In the genomic region with DNA sequence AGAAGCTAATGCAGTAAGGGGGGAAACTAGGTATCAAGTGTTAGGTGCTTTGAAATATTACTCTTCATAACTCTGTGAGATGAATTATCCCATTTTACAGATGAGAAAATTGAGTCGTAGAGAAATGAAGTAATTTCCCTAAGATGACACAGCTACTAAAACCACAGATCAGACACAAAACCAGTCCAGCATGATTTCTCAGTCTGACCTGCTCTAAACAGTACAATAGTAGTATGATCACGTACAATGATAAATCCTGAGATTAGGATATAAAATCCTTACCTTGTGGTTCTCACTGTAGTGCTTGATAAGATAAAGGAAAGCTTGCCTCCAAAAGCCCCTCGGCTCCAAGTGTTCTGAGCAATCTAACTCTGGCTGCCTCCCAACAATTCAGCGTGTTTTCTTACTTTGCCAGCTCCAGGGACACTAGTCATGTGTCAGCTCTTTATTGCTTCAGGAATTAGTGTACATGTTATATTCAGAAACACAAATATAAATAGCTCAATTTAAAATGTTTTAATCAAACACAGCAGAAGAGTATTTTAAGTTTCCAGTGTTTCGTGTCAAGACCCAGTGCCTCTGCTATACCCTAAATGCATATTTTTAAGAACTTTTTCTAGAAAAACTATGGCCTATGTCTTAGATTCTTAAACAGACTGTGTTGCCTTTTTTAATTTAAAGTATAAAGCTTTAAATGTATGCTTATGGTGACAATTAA, we compare ENCODE assay signal across 13 cellular contexts.
DNase-seq lines count a peak whose midpoint lies in the region; ATAC-seq, FAIRE-seq and TF ChIP-seq lines count a peak whose summit lies in the region.
"Had no signal": no experiment of that assay in that cellular context is flagged by ENCODE, and none has a peak within 500 bp of the region (broad histone marks: within the 10 kb centered on the region; RNA-seq: fewer than 3 reads in every experiment).

No MANE protein-coding gene starts in this region.

- no peaks in the 10 kb centered on the region for H3K9me3 ChIP-seq in body of pancreas

- intact Hi-C loops in body of pancreas (cut with DNase I): no loop called here

- peaks cover 21% of the 10 kb centered on the region for H3K36me3 Mint-ChIP-seq in nephron (ENCODE audit: low read depth)

- H3K4me3 ChIP-seq in epithelial cell of esophagus (ENCODE audit: low read length): no peak overlapping the region
- no peak overlapping the region for H3K4me3 ChIP-seq in body of pancreas

- peak overlapping the region; percentile 35 to 87 (median 77) for H3K27ac Mint-ChIP-seq in nephron

- H3K27ac ChIP-seq in body of pancreas: no peak overlapping the region

- FAIRE-seq in GM12892 (lab: Jason Lieb, UNC): peak; percentile 14
- FAIRE-seq: G401.6, H1 had no signal

- H3K4me3 Mint-ChIP-seq in nephron: no peak overlapping the region

- TF ChIP-seq POLR2A in GM12892 (IDR thresholded peaks at IDR 0.05; ENCODE audit: low read depth, low read length) (no peak), body of pancreas (IDR thresholded peaks at IDR 0.05) (no peak)

- peaks cover 19% of the 10 kb centered on the region for H3K27me3 Mint-ChIP-seq in nephron (ENCODE audit: low read depth)

- H3K4me1 ChIP-seq in body of pancreas: no peaks in the 10 kb centered on the region

- 71 to 76% methylated on average over 5 of the region's 5 CpGs for WGBS in body of pancreas, 2 donors

- ATAC-seq in body of pancreas (no peak), GM21423 (IDR thresholded peaks at IDR 0.05; ENCODE audit: unreplicated experiment) (no peak)

- in situ Hi-C loops in KBM-7 (cut with MboI; ENCODE audit: low pct_unique_long_range_greater_than_20kb, low sequenced_read_pairs): no loop called here

- H3K27me3 ChIP-seq in body of pancreas: no peaks in the 10 kb centered on the region

- no peaks in the 10 kb centered on the region for H3K36me3 ChIP-seq in body of pancreas (replicated peaks in 1 of 2; ENCODE audit: insufficient read depth in 1 of 2, low read depth in 2 of 2)

- DNase-seq in GM12892 (ENCODE audit: insufficient read length) (no peak), NCI-H446 (lab: John Stamatoyannopoulos, UW) (peak; percentile 9 to 40), epithelial cell of esophagus (ENCODE audit: low read depth) (peak; percentile 57), epidermal melanocyte (ENCODE audit: insufficient read length, low spot score) (no peak), KBM-7 (no peak), body of pancreas (no peak)
- DNase-seq: caudate nucleus; glutamatergic neuron; stimulated activated naive CD4-positive, alpha-beta T cell had no signal

- H3K4me1 Mint-ChIP-seq in nephron: peaks cover 33% of the 10 kb centered on the region

- peaks cover 9% of the 10 kb centered on the region for H3K9me3 Mint-ChIP-seq in nephron

- TF ChIP-seq CTCF in epithelial cell of esophagus (IDR thresholded peaks at IDR 0.05; ENCODE audit: insufficient read depth, low read depth, low read length, missing control alignments) (no peak), nephron (IDR thresholded peaks at IDR 0.05; ENCODE audit: unreplicated experiment in 3 of 3) (no peak), body of pancreas (IDR thresholded peaks at IDR 0.05) (no peak)

Comparison
In these comparisons a context has a peak if more than half of its experiments do, and no peak if none do; other contexts are left out.
1. DNase-seq: peak in NCI-H446 (2 of 2) and epithelial cell of esophagus (single experiment); none in GM12892 (single experiment), epidermal melanocyte (single experiment), KBM-7 (single experiment) and body of pancreas (0 of 4).